23 cellular contexts compared by ENCODE assay signal in genomic region chr1:25091671-25092070, GRCh38.
"Had no signal": no experiment of that assay in that cellular context is flagged by ENCODE, and none has a peak within 500 bp of the region (broad histone marks: within the 10 kb centered on the region; RNA-seq: fewer than 3 reads in every experiment).

No MANE protein-coding gene starts in this region.

- H3K27ac Mint-ChIP-seq: activated naive CD8-positive, alpha-beta T cell treated with anti-CD3 and anti-CD28 coated beads for 36 hours; activated T-cell treated with anti-CD3 and anti-CD28 coated beads, Interleukin-2, amount 50 U/mL, for 24 hours; activated T-helper 17 cell treated with anti-CD3 and anti-CD28 coated beads, Interleukin-2, amount 50 U/mL, for 72 hours; progenitor cell of endocrine pancreas; stimulated activated naive CD8-positive, alpha-beta T cell treated with anti-CD3 and anti-CD28 coated beads, Interleukin-15, Interleukin-2, amounts not matched to agents 100 ng/mL and 50 ng/mL, for 24 hours; WTC11 had no signal

- H3K27ac ChIP-seq: breast epithelium, colonic mucosa, dorsolateral prefrontal cortex, left ventricle myocardium inferior, tibial artery had no signal

- H3K36me3 Mint-ChIP-seq: naive thymus-derived CD8-positive, alpha-beta T cell; WTC11 had no signal

- H3K9me3 Mint-ChIP-seq: activated T-cell treated with anti-CD3 and anti-CD28 coated beads, Interleukin-2, amount 50 U/mL, for 24 hours; activated T-helper 17 cell treated with anti-CD3 and anti-CD28 coated beads, Interleukin-2, amount 50 U/mL, for 72 hours had no signal

- H3K4me3 Mint-ChIP-seq: activated naive CD8-positive, alpha-beta T cell treated with anti-CD3 and anti-CD28 coated beads for 36 hours; activated T-cell treated with anti-CD3 and anti-CD28 coated beads, Interleukin-2, amount 50 U/mL, for 24 hours; activated T-helper 17 cell treated with anti-CD3 and anti-CD28 coated beads, Interleukin-2, amount 50 U/mL, for 72 hours; effector memory CD8-positive, alpha-beta T cell; stimulated activated naive CD8-positive, alpha-beta T cell treated with anti-CD3 and anti-CD28 coated beads, Interleukin-15, Interleukin-2, amounts not matched to agents 100 ng/mL and 50 ng/mL, for 24 hours; WTC11 had no signal

- H3K36me3 ChIP-seq: breast epithelium, colonic mucosa, left ventricle myocardium inferior, tibial artery had no signal

- H3K27me3 ChIP-seq: breast epithelium, colonic mucosa had no signal

- H3K4me3 ChIP-seq: breast epithelium, colonic mucosa, dorsolateral prefrontal cortex, left ventricle myocardium inferior, tibial artery had no signal

- H3K9me3 ChIP-seq: colonic mucosa, tibial artery had no signal

- FAIRE-seq: endothelial cell of umbilical vein had no signal

- DNase-seq: activated CD4-positive, alpha-beta T cell treated with anti-CD3 and anti-CD28 coated beads, Interleukin-2, amount 50 U/mL, for 4 hours; activated CD8-positive, alpha-beta memory T cell treated with anti-CD3 and anti-CD28 coated beads for 24 hours; activated CD8-positive, alpha-beta memory T cell treated with anti-CD3 and anti-CD28 coated beads, Interleukin-2, amount 50 U/mL, for 4 hours; activated naive CD8-positive, alpha-beta T cell treated with anti-CD3 and anti-CD28 coated beads for 36 hours; activated T-cell treated with anti-CD3 and anti-CD28 coated beads, Interleukin-2, amount 50 U/mL, for 24 hours; colonic mucosa; dorsolateral prefrontal cortex; effector memory CD8-positive, alpha-beta T cell; foreskin melanocyte; hippocampal formation; left ventricle myocardium inferior; naive thymus-derived CD8-positive, alpha-beta T cell; retina; stimulated activated CD4-positive, alpha-beta T cell treated with anti-CD3 and anti-CD28 coated beads, Interleukin-4, amount 100 ng/mL, for 4 hours; T-helper 9 cell; tibial artery had no signal

- ATAC-seq: activated T-helper 17 cell treated with anti-CD3 and anti-CD28 coated beads, Interleukin-2, amount 50 U/mL, for 72 hours; effector memory CD8-positive, alpha-beta T cell; esophagus mucosa; naive thymus-derived CD8-positive, alpha-beta T cell; WTC11 had no signal

- H3K27me3 Mint-ChIP-seq: activated naive CD8-positive, alpha-beta T cell treated with anti-CD3 and anti-CD28 coated beads for 36 hours; activated T-cell treated with anti-CD3 and anti-CD28 coated beads, Interleukin-2, amount 50 U/mL, for 24 hours; activated T-helper 17 cell treated with anti-CD3 and anti-CD28 coated beads, Interleukin-2, amount 50 U/mL, for 72 hours; effector memory CD8-positive, alpha-beta T cell had no signal

- H3K4me1 ChIP-seq: breast epithelium, colonic mucosa, left ventricle myocardium inferior, tibial artery had no signal
